ENCODE assay signal across 2 cellular contexts in the genomic region with DNA sequence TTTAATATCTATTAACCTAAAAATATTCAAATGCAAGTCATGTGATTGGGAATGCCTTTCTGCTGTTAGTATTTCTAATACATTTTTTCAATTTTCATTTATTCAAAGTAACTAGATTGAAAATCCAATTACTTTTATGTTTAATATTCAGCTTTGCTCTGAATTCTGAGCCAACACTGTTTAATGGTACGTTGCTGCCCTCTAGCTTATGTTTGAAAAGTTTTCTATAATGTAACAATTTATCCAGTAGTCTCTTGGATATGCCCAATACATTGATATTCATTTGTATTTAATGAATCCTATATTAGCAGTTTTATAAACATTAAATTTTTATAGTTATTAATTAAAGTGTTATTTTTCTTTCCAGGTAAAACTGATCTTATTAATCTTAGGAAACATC.
TF ChIP-seq lines count a peak whose summit lies in the region.

No MANE protein-coding gene starts in this region.

TF ChIP-seq in WTC11, 78 proteins besides CTCF, POLR2A, EP300 and RAD21:
- TF ChIP-seq, protein P1, sequence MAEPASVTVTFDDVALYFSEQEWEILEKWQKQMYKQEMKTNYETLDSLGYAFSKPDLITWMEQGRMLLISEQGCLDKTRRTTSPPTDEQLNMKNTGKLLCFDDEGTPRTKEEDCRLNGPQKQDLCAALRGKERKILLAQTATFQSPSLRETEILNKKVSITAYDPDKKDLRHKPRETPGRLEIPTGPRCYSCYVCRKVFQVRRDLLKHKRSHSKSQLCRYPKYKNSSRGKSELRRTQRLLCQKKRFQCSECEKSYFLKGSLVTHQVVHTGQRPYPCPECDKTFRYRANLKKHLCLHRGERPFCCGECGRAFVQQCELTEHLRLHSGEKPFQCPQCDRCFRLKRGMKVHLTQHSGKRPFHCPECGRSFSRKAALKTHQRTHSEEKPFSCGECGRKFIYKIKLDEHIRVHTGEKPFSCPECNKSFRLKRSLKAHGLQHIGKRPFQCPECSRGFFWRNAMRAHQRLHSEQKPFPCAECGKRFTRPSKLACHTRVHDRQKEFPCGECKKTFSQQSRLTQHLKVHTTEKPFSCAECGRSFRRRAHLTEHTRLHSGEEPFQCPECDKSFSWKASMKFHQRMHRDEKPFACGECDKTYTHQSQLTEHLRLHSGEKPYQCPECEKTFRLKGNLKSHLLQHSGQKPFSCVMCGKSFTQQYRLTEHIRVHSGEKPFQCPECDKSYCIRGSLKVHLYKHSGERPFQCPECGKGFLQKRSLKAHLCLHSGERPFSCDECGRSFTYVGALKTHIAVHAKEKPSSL (CRISPR knock-in tag; conservative IDR thresholded peaks at IDR 0.05), result no peak
- TF ChIP-seq, protein P2, sequence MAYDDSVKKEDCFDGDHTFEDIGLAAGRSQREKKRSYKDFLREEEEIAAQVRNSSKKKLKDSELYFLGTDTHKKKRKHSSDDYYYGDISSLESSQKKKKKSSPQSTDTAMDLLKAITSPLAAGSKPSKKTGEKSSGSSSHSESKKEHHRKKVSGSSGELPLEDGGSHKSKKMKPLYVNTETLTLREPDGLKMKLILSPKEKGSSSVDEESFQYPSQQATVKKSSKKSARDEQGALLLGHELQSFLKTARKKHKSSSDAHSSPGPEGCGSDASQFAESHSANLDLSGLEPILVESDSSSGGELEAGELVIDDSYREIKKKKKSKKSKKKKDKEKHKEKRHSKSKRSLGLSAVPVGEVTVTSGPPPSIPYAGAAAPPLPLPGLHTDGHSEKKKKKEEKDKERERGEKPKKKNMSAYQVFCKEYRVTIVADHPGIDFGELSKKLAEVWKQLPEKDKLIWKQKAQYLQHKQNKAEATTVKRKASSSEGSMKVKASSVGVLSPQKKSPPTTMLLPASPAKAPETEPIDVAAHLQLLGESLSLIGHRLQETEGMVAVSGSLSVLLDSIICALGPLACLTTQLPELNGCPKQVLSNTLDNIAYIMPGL (CRISPR knock-in tag; IDR thresholded peaks at IDR 0.05), result no peak
- TF ChIP-seq, protein P3, sequence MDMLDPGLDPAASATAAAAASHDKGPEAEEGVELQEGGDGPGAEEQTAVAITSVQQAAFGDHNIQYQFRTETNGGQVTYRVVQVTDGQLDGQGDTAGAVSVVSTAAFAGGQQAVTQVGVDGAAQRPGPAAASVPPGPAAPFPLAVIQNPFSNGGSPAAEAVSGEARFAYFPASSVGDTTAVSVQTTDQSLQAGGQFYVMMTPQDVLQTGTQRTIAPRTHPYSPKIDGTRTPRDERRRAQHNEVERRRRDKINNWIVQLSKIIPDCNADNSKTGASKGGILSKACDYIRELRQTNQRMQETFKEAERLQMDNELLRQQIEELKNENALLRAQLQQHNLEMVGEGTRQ (CRISPR knock-in tag; IDR thresholded peaks at IDR 0.05), result no peak
- TF ChIP-seq SMAD3 (CRISPR knock-in tag; IDR thresholded peaks at IDR 0.05; ENCODE audit: borderline replicate concordance) (no peak), HMGA2 (CRISPR knock-in tag; IDR thresholded peaks at IDR 0.05) (no peak), FOXJ3 (CRISPR knock-in tag; IDR thresholded peaks at IDR 0.05; ENCODE audit: borderline replicate concordance) (no peak), ZNF423 (CRISPR knock-in tag; IDR thresholded peaks at IDR 0.05) (no peak), FOXP1 (CRISPR knock-in tag; IDR thresholded peaks at IDR 0.05; ENCODE audit: borderline replicate concordance) (no peak), ZNF232 (CRISPR knock-in tag; IDR thresholded peaks at IDR 0.05) (no peak), NR2C2 (CRISPR knock-in tag; IDR thresholded peaks at IDR 0.05) (no peak), NR3C1 (CRISPR knock-in tag; conservative IDR thresholded peaks at IDR 0.05; ENCODE audit: low read depth) (no peak), SOX15 (CRISPR knock-in tag; IDR thresholded peaks at IDR 0.05) (no peak), SP1 (CRISPR knock-in tag; conservative IDR thresholded peaks at IDR 0.05) (no peak), GRHL2 (CRISPR knock-in tag; IDR thresholded peaks at IDR 0.05; ENCODE audit: insufficient replicate concordance, severe bottlenecking) (no peak)
- TF ChIP-seq, protein P4, sequence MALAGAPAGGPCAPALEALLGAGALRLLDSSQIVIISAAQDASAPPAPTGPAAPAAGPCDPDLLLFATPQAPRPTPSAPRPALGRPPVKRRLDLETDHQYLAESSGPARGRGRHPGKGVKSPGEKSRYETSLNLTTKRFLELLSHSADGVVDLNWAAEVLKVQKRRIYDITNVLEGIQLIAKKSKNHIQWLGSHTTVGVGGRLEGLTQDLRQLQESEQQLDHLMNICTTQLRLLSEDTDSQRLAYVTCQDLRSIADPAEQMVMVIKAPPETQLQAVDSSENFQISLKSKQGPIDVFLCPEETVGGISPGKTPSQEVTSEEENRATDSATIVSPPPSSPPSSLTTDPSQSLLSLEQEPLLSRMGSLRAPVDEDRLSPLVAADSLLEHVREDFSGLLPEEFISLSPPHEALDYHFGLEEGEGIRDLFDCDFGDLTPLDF (CRISPR knock-in tag; IDR thresholded peaks at IDR 0.05), result no peak
- TF ChIP-seq, protein P5, sequence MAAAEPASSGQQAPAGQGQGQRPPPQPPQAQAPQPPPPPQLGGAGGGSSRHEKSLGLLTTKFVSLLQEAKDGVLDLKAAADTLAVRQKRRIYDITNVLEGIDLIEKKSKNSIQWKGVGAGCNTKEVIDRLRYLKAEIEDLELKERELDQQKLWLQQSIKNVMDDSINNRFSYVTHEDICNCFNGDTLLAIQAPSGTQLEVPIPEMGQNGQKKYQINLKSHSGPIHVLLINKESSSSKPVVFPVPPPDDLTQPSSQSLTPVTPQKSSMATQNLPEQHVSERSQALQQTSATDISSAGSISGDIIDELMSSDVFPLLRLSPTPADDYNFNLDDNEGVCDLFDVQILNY (CRISPR knock-in tag; IDR thresholded peaks at IDR 0.05), result no peak
- TF ChIP-seq, protein P6, sequence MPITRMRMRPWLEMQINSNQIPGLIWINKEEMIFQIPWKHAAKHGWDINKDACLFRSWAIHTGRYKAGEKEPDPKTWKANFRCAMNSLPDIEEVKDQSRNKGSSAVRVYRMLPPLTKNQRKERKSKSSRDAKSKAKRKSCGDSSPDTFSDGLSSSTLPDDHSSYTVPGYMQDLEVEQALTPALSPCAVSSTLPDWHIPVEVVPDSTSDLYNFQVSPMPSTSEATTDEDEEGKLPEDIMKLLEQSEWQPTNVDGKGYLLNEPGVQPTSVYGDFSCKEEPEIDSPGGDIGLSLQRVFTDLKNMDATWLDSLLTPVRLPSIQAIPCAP (CRISPR knock-in tag; IDR thresholded peaks at IDR 0.05), result no peak
- TF ChIP-seq, protein P7, sequence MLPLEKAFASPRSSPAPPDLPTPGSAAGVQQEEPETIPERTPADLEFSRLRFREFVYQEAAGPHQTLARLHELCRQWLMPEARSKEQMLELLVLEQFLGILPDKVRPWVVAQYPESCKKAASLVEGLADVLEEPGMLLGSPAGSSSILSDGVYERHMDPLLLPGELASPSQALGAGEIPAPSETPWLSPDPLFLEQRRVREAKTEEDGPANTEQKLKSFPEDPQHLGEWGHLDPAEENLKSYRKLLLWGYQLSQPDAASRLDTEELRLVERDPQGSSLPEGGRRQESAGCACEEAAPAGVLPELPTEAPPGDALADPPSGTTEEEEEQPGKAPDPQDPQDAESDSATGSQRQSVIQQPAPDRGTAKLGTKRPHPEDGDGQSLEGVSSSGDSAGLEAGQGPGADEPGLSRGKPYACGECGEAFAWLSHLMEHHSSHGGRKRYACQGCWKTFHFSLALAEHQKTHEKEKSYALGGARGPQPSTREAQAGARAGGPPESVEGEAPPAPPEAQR (CRISPR knock-in tag; IDR thresholded peaks at IDR 0.05), result no peak
- TF ChIP-seq, protein P8, sequence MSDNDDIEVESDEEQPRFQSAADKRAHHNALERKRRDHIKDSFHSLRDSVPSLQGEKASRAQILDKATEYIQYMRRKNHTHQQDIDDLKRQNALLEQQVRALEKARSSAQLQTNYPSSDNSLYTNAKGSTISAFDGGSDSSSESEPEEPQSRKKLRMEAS (CRISPR knock-in tag; IDR thresholded peaks at IDR 0.05), result no peak

TF ChIP-seq in HepG2, 621 proteins besides CTCF, POLR2A, EP300 and RAD21 (continued from another document):
- TF ChIP-seq, protein P9, sequence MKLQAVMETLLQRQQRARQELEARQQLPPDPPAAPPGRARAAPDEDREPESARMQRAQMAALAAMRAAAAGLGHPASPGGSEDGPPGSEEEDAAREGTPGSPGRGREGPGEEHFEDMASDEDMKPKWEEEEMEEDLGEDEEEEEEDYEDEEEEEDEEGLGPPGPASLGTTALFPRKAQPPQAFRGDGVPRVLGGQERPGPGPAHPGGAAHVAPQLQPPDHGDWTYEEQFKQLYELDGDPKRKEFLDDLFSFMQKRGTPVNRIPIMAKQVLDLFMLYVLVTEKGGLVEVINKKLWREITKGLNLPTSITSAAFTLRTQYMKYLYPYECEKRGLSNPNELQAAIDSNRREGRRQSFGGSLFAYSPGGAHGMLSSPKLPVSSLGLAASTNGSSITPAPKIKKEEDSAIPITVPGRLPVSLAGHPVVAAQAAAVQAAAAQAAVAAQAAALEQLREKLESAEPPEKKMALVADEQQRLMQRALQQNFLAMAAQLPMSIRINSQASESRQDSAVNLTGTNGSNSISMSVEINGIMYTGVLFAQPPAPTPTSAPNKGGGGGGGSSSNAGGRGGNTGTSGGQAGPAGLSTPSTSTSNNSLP (IDR thresholded peaks at IDR 0.05; ENCODE audit: low read depth, low read length), result 0 out of 2 replicates have a peak, but pooled peaks have one; percentile 38
- TF ChIP-seq ZNF33B (CRISPR knock-in tag; IDR thresholded peaks at IDR 0.05) (no peak), BRCA1 (CRISPR knock-in tag; IDR thresholded peaks at IDR 0.05) (no peak), ZBTB1 (CRISPR knock-in tag; IDR thresholded peaks at IDR 0.05; ENCODE audit: borderline replicate concordance) (no peak), ZNF451 (CRISPR knock-in tag; IDR thresholded peaks at IDR 0.05) (no peak), NCOA5 (CRISPR knock-in tag; IDR thresholded peaks at IDR 0.05) (no peak), NONO (IDR thresholded peaks at IDR 0.05) (no peak), NONO (CRISPR knock-in tag; conservative IDR thresholded peaks at IDR 0.05) (no peak), ZEB1 (IDR thresholded peaks at IDR 0.05; ENCODE audit: insufficient replicate concordance, low read depth) (no peak), SMC3 (IDR thresholded peaks at IDR 0.05; ENCODE audit: low read length) (peak; percentile 33; the same call in 1 of the 2 replicates), PCBP2 (optimal IDR thresholded peaks at IDR 0.05; ENCODE audit: low read depth, low read length, poor library complexity, severe bottlenecking) (no peak), SIN3B (IDR thresholded peaks at IDR 0.05; ENCODE audit: low read length) (no peak)
